14 cellular contexts compared by ENCODE assay signal in the genomic region with DNA sequence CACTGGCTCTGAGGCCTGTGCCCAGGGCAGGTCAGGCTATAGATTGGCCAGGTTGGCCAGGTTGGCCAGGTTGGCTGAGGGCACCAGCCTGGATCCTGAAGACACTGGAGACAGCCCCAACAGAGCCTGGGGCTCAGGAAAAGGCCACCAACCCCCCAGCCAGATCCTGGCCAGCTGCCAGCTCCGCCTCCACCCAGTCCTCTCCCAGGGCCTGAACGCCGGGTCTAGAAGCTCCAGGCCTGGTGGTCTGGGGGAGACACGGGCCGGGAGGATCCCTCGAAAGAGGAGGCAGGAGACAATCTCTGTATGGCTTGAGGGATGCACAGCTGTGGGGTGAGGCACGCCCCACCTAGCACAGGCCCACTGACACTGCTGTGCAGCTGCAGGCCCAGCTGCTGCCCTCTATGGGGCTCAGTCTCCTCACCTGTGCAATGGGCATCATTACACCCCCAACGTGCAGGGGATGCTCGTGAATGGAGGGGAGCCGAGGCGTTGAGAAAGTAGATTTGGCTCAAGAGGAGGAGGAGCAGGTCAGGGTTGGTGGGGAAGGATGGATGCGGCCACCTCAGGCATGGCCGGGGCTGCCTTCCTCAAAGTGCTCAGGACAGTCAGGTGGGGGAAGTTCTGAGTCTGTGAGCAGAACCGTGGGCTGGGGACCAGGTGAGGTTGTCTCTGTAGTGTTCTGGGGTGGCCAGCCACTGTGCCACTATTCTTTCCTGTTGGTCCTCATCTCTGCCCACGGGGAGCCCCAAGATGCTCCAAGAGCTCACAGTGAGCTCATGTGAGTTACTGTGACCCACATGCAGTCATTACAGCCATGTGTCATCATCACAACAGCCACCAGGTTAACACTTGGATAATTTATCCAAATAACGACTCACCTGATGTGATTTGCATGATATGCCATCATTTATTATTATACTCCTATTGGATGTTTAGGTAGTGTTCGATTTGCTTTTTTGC. TPM values are rescaled to one million over a fixed set of nuclear protein-coding genes. Genes with fewer than 3 reads are reported as not detected.
"Had no signal": no experiment of that assay in that cellular context is flagged by ENCODE, and none has a peak within 500 bp of the region (broad histone marks: within the 10 kb centered on the region; RNA-seq: fewer than 3 reads in every experiment).

No MANE protein-coding gene starts in this region.

- FAIRE-seq: TTC549 had no signal

- H3K9me3 Mint-ChIP-seq: activated CD4-positive, alpha-beta memory T cell treated with anti-CD3 and anti-CD28 coated beads for 36 hours; immature natural killer cell had no signal

- H3K27me3 ChIP-seq: esophagus squamous epithelium, neural progenitor cell, vagina had no signal

- H3K79me2 ChIP-seq: parathyroid adenoma had no signal

- H3K9ac ChIP-seq: neural progenitor cell, parathyroid adenoma had no signal

- H3K4me2 ChIP-seq: neural progenitor cell had no signal

- H3K27ac Mint-ChIP-seq: activated CD4-positive, alpha-beta memory T cell treated with anti-CD3 and anti-CD28 coated beads for 36 hours; immature natural killer cell had no signal

- H3K4me1 ChIP-seq: lower lobe of right lung, neural progenitor cell, parathyroid adenoma, stomach, vagina had no signal

- H2AFZ ChIP-seq: neural progenitor cell, parathyroid adenoma had no signal

- DNase-seq: esophagus squamous epithelium had no signal

- H3K36me3 ChIP-seq: esophagus squamous epithelium, lower lobe of right lung, neural progenitor cell, stomach, thoracic aorta, vagina had no signal

- H3K27ac ChIP-seq: esophagus squamous epithelium, lower lobe of right lung, neural progenitor cell, parathyroid adenoma, stomach, thoracic aorta, vagina had no signal

- H3K4me3 Mint-ChIP-seq: activated CD4-positive, alpha-beta memory T cell treated with anti-CD3 and anti-CD28 coated beads for 36 hours; activated naive CD8-positive, alpha-beta T cell; immature natural killer cell; neural progenitor cell had no signal

- H3K9me3 ChIP-seq: esophagus squamous epithelium, lower lobe of right lung, stomach, thoracic aorta, vagina had no signal

- H3K4me3 ChIP-seq: esophagus squamous epithelium, lower lobe of right lung, neural progenitor cell, stomach, thoracic aorta, vagina had no signal

- H3K36me3 Mint-ChIP-seq: activated CD4-positive, alpha-beta memory T cell treated with anti-CD3 and anti-CD28 coated beads for 36 hours; activated naive CD8-positive, alpha-beta T cell; immature natural killer cell; neural progenitor cell had no signal

- H3K27me3 Mint-ChIP-seq: activated CD4-positive, alpha-beta memory T cell treated with anti-CD3 and anti-CD28 coated beads for 36 hours; activated naive CD8-positive, alpha-beta T cell had no signal

RNA-seq across cellular contexts. Expression of gene GAGE10, which starts 10.8 kb away (rescaled TPM):
- total RNA-seq: activated CD4-positive, alpha-beta memory T cell treated with anti-CD3 and anti-CD28 coated beads for 36 hours; esophagus squamous epithelium; left cardiac atrium; lower lobe of right lung; renal cortical epithelial cell; stomach; T-helper 1 cell treated with Interleukin-12 subunit alpha and Interleukin-12 subunit beta and Interleukin-4 antibody, amounts not matched to agents 30 ng/mL and 1 ng/mL, for 36 hours; thoracic aorta; vagina had no signal
- polyA plus RNA-seq: immature natural killer cell, stomach had no signal

RNA-seq across cellular contexts. Expression of gene FOXP3, which starts 28.2 kb away (rescaled TPM):
- total RNA-seq: left cardiac atrium, lower lobe of right lung, stomach, thoracic aorta had no signal

RNA-seq across cellular contexts. Expression of gene GAGE12J, which starts 29.2 kb away (rescaled TPM):
- total RNA-seq: activated CD4-positive, alpha-beta memory T cell treated with anti-CD3 and anti-CD28 coated beads for 36 hours; esophagus squamous epithelium; left cardiac atrium; lower lobe of right lung; renal cortical epithelial cell; stomach; T-helper 1 cell treated with Interleukin-12 subunit alpha and Interleukin-12 subunit beta and Interleukin-4 antibody, amounts not matched to agents 30 ng/mL and 1 ng/mL, for 36 hours; thoracic aorta; vagina had no signal
- polyA plus RNA-seq: immature natural killer cell, stomach had no signal

RNA-seq across cellular contexts. Expression of gene GAGE13, which starts 38.7 kb away (rescaled TPM):
- total RNA-seq: activated CD4-positive, alpha-beta memory T cell treated with anti-CD3 and anti-CD28 coated beads for 36 hours; esophagus squamous epithelium; left cardiac atrium; lower lobe of right lung; renal cortical epithelial cell; stomach; T-helper 1 cell treated with Interleukin-12 subunit alpha and Interleukin-12 subunit beta and Interleukin-4 antibody, amounts not matched to agents 30 ng/mL and 1 ng/mL, for 36 hours; thoracic aorta; vagina had no signal
- polyA plus RNA-seq: immature natural killer cell, stomach had no signal
